Comparison of ENCODE assay signal across 13 cellular contexts in genomic region chr10:13865758-13866491, GRCh38.
A peak's percentile ranks its signal among the peaks of the same experiment; 100 is the strongest.
DNase-seq lines count a peak whose midpoint lies in the region; ATAC-seq and TF ChIP-seq lines count a peak whose summit lies in the region.
"Had no signal": no experiment of that assay in that cellular context is flagged by ENCODE, and none has a peak within 500 bp of the region (broad histone marks: within the 10 kb centered on the region; RNA-seq: fewer than 3 reads in every experiment).

No MANE protein-coding gene starts in this region.

- no peak overlapping the region for H3K4me3 ChIP-seq in endodermal cell (ENCODE audit: low read length)

- peak overlapping the region; percentile 48 for H3K27ac ChIP-seq in endodermal cell (ENCODE audit: low read depth, low read length)
- H3K27ac ChIP-seq: C4-2B, VCaP had no signal

- no peak overlapping the region for H3K4me3 Mint-ChIP-seq in endodermal cell
- H3K4me3 Mint-ChIP-seq: nephron had no signal

- H3K36me3 Mint-ChIP-seq in endodermal cell (ENCODE audit: low read depth): no peaks in the 10 kb centered on the region

- no peaks in the 10 kb centered on the region for H3K9me3 Mint-ChIP-seq in endodermal cell
- H3K9me3 Mint-ChIP-seq: nephron had no signal

- peak; percentile 54 for DNase-seq in AG08396 (ENCODE audit: low spot score)
- DNase-seq in M059J (ENCODE audit: low read depth): peak; percentile 94
- DNase-seq in endodermal cell: peak; percentile 84
- peak; percentile 85 for DNase-seq in kidney tubule cell (ENCODE audit: low spot score)
- DNase-seq in NCI-H345 (lab: John Stamatoyannopoulos, UW): no peak
- no peak for DNase-seq in GM13976 (ENCODE audit: low spot score)
- no peak for DNase-seq in CD1c-positive myeloid dendritic cell (ENCODE audit: extremely low spot score)
- DNase-seq: activated gamma-delta T cell treated with Interleukin-2 at 50 U/mL for 16 hours, NCI-H524 treated with DMSO at 0.1 percent for 48 hours had no signal

- H3K4me1 ChIP-seq in endodermal cell (ENCODE audit: control insufficient read depth, insufficient read depth, low read length): no peaks in the 10 kb centered on the region

- TF ChIP-seq CTCF in endodermal cell (conservative IDR thresholded peaks at IDR 0.05) (no peak), GM13976 (IDR thresholded peaks at IDR 0.05; ENCODE audit: borderline replicate concordance, control extremely low read depth, extremely low read depth, insufficient read depth, missing control alignments) (no peak)

- H3K4me1 Mint-ChIP-seq in endodermal cell: peaks cover 5% of the 10 kb centered on the region

- no peaks in the 10 kb centered on the region for H3K27me3 ChIP-seq in endodermal cell (ENCODE audit: control insufficient read depth, insufficient read depth, low read length, poor library complexity, severe bottlenecking)

- H3K9me3 ChIP-seq in endodermal cell (ENCODE audit: control insufficient read depth, low read length): no peaks in the 10 kb centered on the region

- H3K27me3 Mint-ChIP-seq in endodermal cell (ENCODE audit: insufficient read depth): no peaks in the 10 kb centered on the region

- no peak for ATAC-seq in HG03045 (IDR thresholded peaks at IDR 0.05; ENCODE audit: unreplicated experiment)

- peak overlapping the region; percentile 81 for H3K27ac Mint-ChIP-seq in endodermal cell

- in situ Hi-C loops in GM13976 (cut with MboI; ENCODE audit: low sequenced_read_pairs, unreplicated experiment): no loop called here

- WGBS in endodermal cell (ENCODE audit: insufficient coverage in 1 of 2, insufficient read length in 1 of 2), 2 experiments: 51 to 70% methylated on average over 3 to 12 of the region's 12 CpGs

- no peak overlapping the region for H3K9ac ChIP-seq in endodermal cell (ENCODE audit: extremely low read depth, low read length, poor library complexity, severe bottlenecking)

- no peaks in the 10 kb centered on the region for H3K36me3 ChIP-seq in endodermal cell (ENCODE audit: control insufficient read depth, insufficient read depth, low read length)

Comparison
In these comparisons a context has a peak if more than half of its experiments do, and no peak if none do; other contexts are left out.
1. DNase-seq: peak in AG08396 (single experiment), M059J (single experiment), endodermal cell (single experiment) and kidney tubule cell (single experiment); none in NCI-H345 (single experiment), GM13976 (single experiment) and CD1c-positive myeloid dendritic cell (single experiment).